ENCODE assay signal across 33 cellular contexts in the genomic region with DNA sequence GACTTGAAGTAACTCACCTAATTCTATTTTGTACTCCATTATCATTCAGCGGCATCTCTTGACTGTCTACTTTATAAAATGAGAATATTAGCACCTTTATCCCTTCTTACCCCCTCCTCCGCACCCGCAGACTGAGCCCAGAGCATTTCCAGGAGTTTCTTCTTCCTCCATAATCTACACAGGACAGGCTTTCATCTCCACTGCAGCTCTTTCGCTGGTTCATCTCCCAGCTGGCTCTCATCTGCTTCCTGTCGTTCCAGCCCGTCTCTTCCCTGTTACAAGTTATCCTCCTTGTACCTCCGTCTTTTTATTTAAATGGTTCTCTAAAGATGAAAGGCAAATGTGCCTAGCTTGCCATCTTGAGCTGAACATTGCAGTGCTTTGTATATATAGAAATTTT.
"Had no signal": no experiment of that assay in that cellular context is flagged by ENCODE, and none has a peak within 500 bp of the region (broad histone marks: within the 10 kb centered on the region; RNA-seq: fewer than 3 reads in every experiment).

No MANE protein-coding gene starts in this region.

- H3K27ac ChIP-seq: adrenal gland, esophagus muscularis mucosa, foreskin keratinocyte, gastrocnemius medialis, heart right ventricle, hepatocyte, VCaP had no signal

- H3K4me3 Mint-ChIP-seq: activated B cell treated with CpG ODN at 0.5 μM for 24 hours; activated CD8-positive, alpha-beta T cell treated with anti-CD3 and anti-CD28 coated beads for 36 hours; activated naive CD4-positive, alpha-beta T cell treated with anti-CD3 and anti-CD28 coated beads for 36 hours; activated naive CD4-positive, alpha-beta T cell treated with anti-CD3 and anti-CD28 coated beads, Interleukin-2, amount 50 U/mL, for 24 hours; activated naive CD8-positive, alpha-beta T cell treated with anti-CD3 and anti-CD28 coated beads for 36 hours; activated naive CD8-positive, alpha-beta T cell treated with anti-CD3 and anti-CD28 coated beads, Interleukin-2, amount 50 U/mL, for 24 hours; activated T-helper 1 cell treated with anti-CD3 and anti-CD28 coated beads, Interleukin-12 subunit alpha, Interleukin-12 subunit beta, Interleukin-2, Interleukin-4 antibody, amounts not matched to agents 30 ng/mL and 10 ng/mL and 1 ng/mL, durations not matched to agents 14 hours and 24 hours and 36 hours; effector memory CD8-positive, alpha-beta T cell had no signal

- H3K4me2 ChIP-seq: hepatocyte had no signal

- H3K4me3 ChIP-seq: adrenal gland, body of pancreas, esophagus muscularis mucosa, gastrocnemius medialis, heart right ventricle, hepatocyte had no signal

- H3K27me3 Mint-ChIP-seq: activated B cell treated with CpG ODN at 0.5 μM for 24 hours; activated CD8-positive, alpha-beta T cell treated with anti-CD3 and anti-CD28 coated beads for 36 hours; activated naive CD4-positive, alpha-beta T cell treated with anti-CD3 and anti-CD28 coated beads, Interleukin-2, amount 50 U/mL, for 24 hours; activated naive CD8-positive, alpha-beta T cell treated with anti-CD3 and anti-CD28 coated beads for 36 hours; activated naive CD8-positive, alpha-beta T cell treated with anti-CD3 and anti-CD28 coated beads, Interleukin-2, amount 50 U/mL, for 24 hours; effector memory CD8-positive, alpha-beta T cell had no signal

- H3K27ac Mint-ChIP-seq: activated B cell treated with CpG ODN at 0.5 μM for 24 hours; activated CD8-positive, alpha-beta T cell treated with anti-CD3 and anti-CD28 coated beads for 36 hours; activated naive CD4-positive, alpha-beta T cell treated with anti-CD3 and anti-CD28 coated beads for 36 hours; activated naive CD4-positive, alpha-beta T cell treated with anti-CD3 and anti-CD28 coated beads, Interleukin-2, amount 50 U/mL, for 24 hours; activated naive CD8-positive, alpha-beta T cell treated with anti-CD3 and anti-CD28 coated beads for 36 hours; activated naive CD8-positive, alpha-beta T cell treated with anti-CD3 and anti-CD28 coated beads, Interleukin-2, amount 50 U/mL, for 24 hours; activated T-helper 1 cell treated with anti-CD3 and anti-CD28 coated beads, Interleukin-12 subunit alpha, Interleukin-12 subunit beta, Interleukin-2, Interleukin-4 antibody, amounts not matched to agents 30 ng/mL and 10 ng/mL and 1 ng/mL, durations not matched to agents 14 hours and 24 hours and 36 hours; activated T-helper 2 cell treated with anti-CD3 and anti-CD28 coated beads, Interferon-gamma antibody, Interleukin-2, Interleukin-4, amounts not matched to agents 10 μg/mL and 5 μg/mL and 100 μg/mL, durations not matched to agents 14 hours and 24 hours and 36 hours; effector memory CD8-positive, alpha-beta T cell had no signal

- H2AFZ ChIP-seq: hepatocyte had no signal

- H3K9me3 ChIP-seq: body of pancreas, esophagus muscularis mucosa, gastrocnemius medialis had no signal

- H3K4me1 ChIP-seq: gastrocnemius medialis had no signal

- ATAC-seq: activated CD4-positive, CD25-positive, alpha-beta regulatory T cell treated with anti-CD3 and anti-CD28 coated beads, Interleukin-2, amount 50 U/mL, for 24 hours; activated CD8-positive, alpha-beta T cell treated with anti-CD3 and anti-CD28 coated beads for 36 hours; activated naive CD8-positive, alpha-beta T cell treated with anti-CD3 and anti-CD28 coated beads, Interleukin-2, amount 50 U/mL, for 24 hours; effector memory CD8-positive, alpha-beta T cell; foreskin keratinocyte; gastrocnemius medialis; heart right ventricle had no signal

- H3K27me3 ChIP-seq: adrenal gland, body of pancreas, esophagus muscularis mucosa, foreskin keratinocyte, gastrocnemius medialis, heart right ventricle, hepatocyte had no signal

- DNase-seq: activated B cell treated with CpG ODN at 0.5 μM for 24 hours; activated CD4-positive, alpha-beta T cell treated with anti-CD3 and anti-CD28 coated beads for 48 hours; activated CD4-positive, alpha-beta T cell treated with anti-CD3 and anti-CD28 coated beads, Interleukin-2, amount 50 U/mL, for 1 hour; activated CD4-positive, alpha-beta T cell treated with anti-CD3 and anti-CD28 coated beads, Interleukin-2, amount 50 U/mL, for 48 hours; activated CD8-positive, alpha-beta memory T cell treated with anti-CD3 and anti-CD28 coated beads for 24 hours; activated CD8-positive, alpha-beta T cell treated with anti-CD3 and anti-CD28 coated beads for 36 hours; activated effector memory CD4-positive, alpha-beta T cell treated with anti-CD3 and anti-CD28 coated beads, Interleukin-2, amount 50 U/mL, for 16 hours; activated naive CD4-positive, alpha-beta T cell treated with anti-CD3 and anti-CD28 coated beads for 36 hours; activated naive CD8-positive, alpha-beta T cell treated with anti-CD3 and anti-CD28 coated beads for 36 hours; activated naive CD8-positive, alpha-beta T cell treated with anti-CD3 and anti-CD28 coated beads, Interleukin-2, amount 50 U/mL, for 24 hours; activated T-cell treated with anti-CD3 and anti-CD28 coated beads, Interleukin-2, amount 50 U/mL, for 1 hour; activated T-cell treated with anti-CD3 and anti-CD28 coated beads, Interleukin-2, amount 50 U/mL, for 48 hours; adrenal gland; amygdala; aorta; body of pancreas; caudate nucleus; cortex of kidney; dermis blood vessel endothelial cell; effector CD4-positive, alpha-beta T cell; effector memory CD8-positive, alpha-beta T cell; erythroblast; foreskin keratinocyte; gastrocnemius medialis; heart right ventricle; T-helper 2 cell had no signal

- H3K36me3 ChIP-seq: adrenal gland, gastrocnemius medialis, heart right ventricle had no signal
